19 cellular contexts compared by ENCODE assay signal in the genomic region with DNA sequence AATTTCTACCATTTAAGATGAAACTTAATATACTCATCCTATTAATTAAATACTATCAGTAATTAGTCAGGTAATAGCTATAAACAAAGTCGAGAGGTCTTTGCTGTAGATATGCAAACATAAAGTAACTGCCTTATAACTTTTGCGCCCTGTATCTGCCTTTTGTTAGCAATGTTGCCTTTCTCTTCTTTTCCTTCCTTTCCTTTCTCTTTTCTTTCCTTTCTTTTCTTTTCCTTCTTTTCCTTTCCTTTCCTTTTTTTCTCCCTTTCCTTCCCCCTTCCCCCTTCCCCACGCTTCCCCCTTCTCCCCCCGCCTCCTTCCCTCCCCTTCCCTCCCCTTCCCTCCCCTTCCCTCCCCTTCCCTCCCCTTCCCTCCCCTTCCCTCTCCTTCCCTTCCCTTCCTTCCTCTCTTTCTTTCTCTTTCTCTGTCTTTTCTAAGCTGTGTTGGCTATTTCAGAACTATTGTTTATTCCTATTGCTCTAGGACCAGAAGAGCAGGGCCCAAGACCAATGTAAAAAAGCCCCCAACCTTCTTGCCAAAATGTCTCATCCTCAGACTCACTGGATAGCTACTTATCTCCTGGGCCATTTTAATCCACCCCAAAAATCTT.
"Had no signal": no experiment of that assay in that cellular context is flagged by ENCODE, and none has a peak within 500 bp of the region (broad histone marks: within the 10 kb centered on the region; RNA-seq: fewer than 3 reads in every experiment).

No MANE protein-coding gene starts in this region.

- H3K9me3 ChIP-seq: SK-N-SH had no signal

- DNase-seq: KBM-7, MV-4-11, NCI-H1048, NCI-H1105, NCI-H1436 treated with DMSO at 0.1 percent for 48 hours, NCI-H1694, NCI-H187 treated with DMSO at 0.1 percent for 48 hours, NCI-H2029 treated with DMSO at 0.1 percent for 48 hours, NCI-H2171 treated with DMSO at 0.1 percent for 48 hours, NCI-H2227 treated with DMSO at 0.1 percent for 48 hours, NCI-H524, NCI-H526 treated with DMSO at 0.1 percent for 48 hours, NCI-H774, Right ventricle myocardium superior, RPMI8226, SIG-M5, SK-N-SH, SW 1271, T-cell had no signal

- ATAC-seq: T-cell had no signal
